Comparison of ENCODE assay signal across 8 cellular contexts in the genomic region with DNA sequence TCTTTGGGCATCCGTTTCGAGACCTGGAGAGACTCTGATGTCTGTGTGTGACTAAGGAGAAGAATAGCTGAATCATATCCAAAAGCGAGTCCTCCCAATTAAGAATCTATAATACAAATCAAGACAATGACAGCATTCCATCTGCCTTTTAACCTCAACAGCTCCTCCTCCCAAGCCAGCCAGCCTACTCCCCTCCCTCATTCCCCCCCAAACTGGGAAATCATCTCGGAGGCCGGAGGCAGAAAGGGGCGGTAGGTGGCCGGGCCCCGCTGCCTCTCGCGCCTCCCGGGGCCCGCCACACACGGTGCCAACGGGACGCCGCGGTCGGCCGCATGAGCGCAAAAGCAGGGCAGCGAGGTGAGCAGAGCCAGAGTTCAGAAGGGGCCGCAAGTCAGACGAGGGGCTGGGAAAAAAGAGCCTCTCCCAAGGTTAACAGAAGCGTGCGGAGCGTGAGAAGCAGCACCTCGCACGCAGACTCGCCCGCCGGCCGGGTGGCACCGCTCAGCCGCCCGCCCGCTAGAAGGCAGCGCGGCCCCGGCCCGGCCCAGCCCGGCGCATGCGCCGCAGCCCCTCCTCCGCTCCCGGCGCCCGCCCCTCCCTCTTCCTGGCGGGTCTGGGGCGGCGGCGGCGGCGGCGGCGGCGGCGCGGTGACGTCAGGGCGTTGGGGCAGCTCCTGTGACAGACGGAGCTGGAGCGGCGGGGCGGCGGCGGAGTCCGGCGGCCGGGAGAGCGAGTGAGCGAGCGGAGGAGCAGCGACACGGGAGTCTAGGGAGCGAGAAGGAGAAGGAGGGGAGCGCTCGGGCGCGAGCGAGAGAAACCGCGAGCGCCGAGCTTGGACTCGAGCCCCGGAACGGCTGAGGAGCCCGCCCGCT. TPM values are rescaled to one million over a fixed set of nuclear protein-coding genes. Genes with fewer than 3 reads are reported as not detected.
A peak's percentile ranks its signal among the peaks of the same experiment; 100 is the strongest.
DNase-seq lines count a peak whose midpoint lies in the region; TF ChIP-seq lines count a peak whose summit lies in the region.

TSS of gene PAFAH1B1 (plus strand) at position 681 of the 872 bp plus-strand sequence. CDS start 44,635 bp downstream, outside the sequence.

- no peaks in the 10 kb centered on the region for H3K27me3 Mint-ChIP-seq in activated naive CD4-positive, alpha-beta T cell treated with anti-CD3 and anti-CD28 coated beads, Interleukin-2, amount 10 ng/mL, durations not matched to agents 7 days and 5 days

- in situ Hi-C loops in HAP-1 (cut with MboI; ENCODE audit: low sequenced_read_pairs), result no loop called here

- TF ChIP-seq CTCF in MM.1S (IDR thresholded peaks at IDR 0.05; ENCODE audit: low read length), result no peak
- TF ChIP-seq CTCF in suprapubic skin (IDR thresholded peaks at IDR 0.05), result peak in 1 of 2 donors; percentile 7

- CTCF ChIA-PET in activated naive CD4-positive, alpha-beta T cell treated with anti-CD3 and anti-CD28 coated beads, Interleukin-2, amount 10 ng/mL, durations not matched to agents 7 days and 5 days (lab: Charles Lee), result interaction anchor here (1.0 kb wide), 1 partner anchor 23 kb away, joined by 3 read pairs; no protein-coding TSS in a partner anchor

- H3K9me3 ChIP-seq in HAP-1 (no peaks in the 10 kb centered on the region), MM.1S (replicated peaks; ENCODE audit: insufficient read depth, low read length) (no peaks in the 10 kb centered on the region), SK-N-MC (ENCODE audit: low read depth, low read length) (no peaks in the 10 kb centered on the region), suprapubic skin (no peaks in the 10 kb centered on the region)

- DNase-seq in GDM1 (lab: John Stamatoyannopoulos, UW), result peak; percentile 95
- peak; percentile 84 to 96 for DNase-seq in HAP-1 (ENCODE audit: low spot score in 2 of 2)
- DNase-seq in MM.1S, result peak; percentile 93
- DNase-seq in SK-N-MC (ENCODE audit: low read depth, low spot score), result no peak
- DNase-seq in activated naive CD4-positive, alpha-beta T cell treated with anti-CD3 and anti-CD28 coated beads, Interleukin-2, amount 10 ng/mL, durations not matched to agents 7 days and 5 days, result peak; percentile 96
- peak; percentile 98 for DNase-seq in germinal center (ENCODE audit: low spot score)
- DNase-seq in occipital lobe (lab: John Stamatoyannopoulos, UW), result peak; percentile 86
- peak; percentile 89 to 93 for DNase-seq in suprapubic skin (ENCODE audit: low spot score in 2 of 2)

- TF ChIP-seq POLR2A in suprapubic skin (IDR thresholded peaks at IDR 0.05), result peak; percentile 13 to 88

- H3K27me3 ChIP-seq in HAP-1 (ENCODE audit: low read depth) (no peaks in the 10 kb centered on the region), MM.1S (replicated peaks; ENCODE audit: insufficient read depth, low read length) (no peaks in the 10 kb centered on the region), suprapubic skin (no peaks in the 10 kb centered on the region)

- peak within 1 kb of the TSS; percentile 94 for H3K27ac Mint-ChIP-seq in activated naive CD4-positive, alpha-beta T cell treated with anti-CD3 and anti-CD28 coated beads, Interleukin-2, amount 10 ng/mL, durations not matched to agents 7 days and 5 days

- H3K9me2 ChIP-seq in MM.1S (replicated peaks; ENCODE audit: insufficient read depth, low read length), result no peaks in the 10 kb centered on the region

- H3K9ac ChIP-seq in MM.1S (ENCODE audit: low read length), result peak within 1 kb of the TSS; percentile 92
- peak within 1 kb of the TSS; percentile 98 for H3K9ac ChIP-seq in SK-N-MC (ENCODE audit: insufficient read length)

- TF ChIP-seq EP300 in suprapubic skin (IDR thresholded peaks at IDR 0.05), result no peak

- under 1% methylated on average over 40 of the region's 90 CpGs for WGBS in suprapubic skin

- H2AFZ ChIP-seq in MM.1S (ENCODE audit: low read length), result peak within 1 kb of the TSS; percentile 76

- peaks cover 45% of the 10 kb centered on the region for H3K79me2 ChIP-seq in MM.1S (ENCODE audit: low read length)

- H3K36me3 ChIP-seq in HAP-1 (replicated peaks), result peaks cover 5% of the 10 kb centered on the region; the same call in 1 of the 2 replicates
- H3K36me3 ChIP-seq in MM.1S (replicated peaks; ENCODE audit: insufficient read depth, low read length), result no peaks in the 10 kb centered on the region
- H3K36me3 ChIP-seq in SK-N-MC (ENCODE audit: insufficient read depth, low read length), result no peaks in the 10 kb centered on the region; the same call in 1 of the 2 replicates
- no peaks in the 10 kb centered on the region for H3K36me3 ChIP-seq in suprapubic skin

- H3F3A ChIP-seq in MM.1S (ENCODE audit: insufficient read depth, low read length), result no peaks in the 10 kb centered on the region

- peaks cover 33% of the 10 kb centered on the region for H4K20me1 ChIP-seq in MM.1S (ENCODE audit: insufficient read depth, low read length)

- H3K4me1 Mint-ChIP-seq in activated naive CD4-positive, alpha-beta T cell treated with anti-CD3 and anti-CD28 coated beads, Interleukin-2, amount 10 ng/mL, durations not matched to agents 7 days and 5 days, result peaks cover 31% of the 10 kb centered on the region

- H3K9me3 Mint-ChIP-seq in activated naive CD4-positive, alpha-beta T cell treated with anti-CD3 and anti-CD28 coated beads, Interleukin-2, amount 10 ng/mL, durations not matched to agents 7 days and 5 days, result no peaks in the 10 kb centered on the region

- H3K4me3 ChIP-seq in HAP-1 (peak within 1 kb of the TSS; percentile 99), MM.1S (ENCODE audit: low read length) (peak within 1 kb of the TSS; percentile 86), SK-N-MC (peak within 1 kb of the TSS; percentile 88), suprapubic skin (peak within 1 kb of the TSS; percentile 63)

- peak within 1 kb of the TSS; percentile 86 for H3K4me3 Mint-ChIP-seq in activated naive CD4-positive, alpha-beta T cell treated with anti-CD3 and anti-CD28 coated beads, Interleukin-2, amount 10 ng/mL, durations not matched to agents 7 days and 5 days

- peak within 1 kb of the TSS; percentile 90 for H3K4me2 ChIP-seq in MM.1S (ENCODE audit: low read depth, low read length)

- H3K27ac ChIP-seq in MM.1S (ENCODE audit: low read length) (peak within 1 kb of the TSS; percentile 80), SK-N-MC (peak within 1 kb of the TSS; percentile 97), suprapubic skin (peak within 1 kb of the TSS; percentile 99)

- H3K4me1 ChIP-seq in HAP-1, result peaks cover 13% of the 10 kb centered on the region
- H3K4me1 ChIP-seq in MM.1S (ENCODE audit: low read length), result peaks cover 12% of the 10 kb centered on the region; the same call in 1 of the 2 replicates
- peaks cover 42% of the 10 kb centered on the region for H3K4me1 ChIP-seq in suprapubic skin

- H3K36me3 Mint-ChIP-seq in activated naive CD4-positive, alpha-beta T cell treated with anti-CD3 and anti-CD28 coated beads, Interleukin-2, amount 10 ng/mL, durations not matched to agents 7 days and 5 days, result peaks cover 12% of the 10 kb centered on the region

RNA-seq across cellular contexts. Expression of gene PAFAH1B1, which starts in this region (rescaled TPM):
- total RNA-seq in occipital lobe (292 TPM), suprapubic skin (100 to 1,000 TPM in 3 of 4 donors, 10 to 100 TPM in 1; 97.4 to 283 (median 125) TPM)
